ENCODE assay signal across 1 cellular context in the genomic region with DNA sequence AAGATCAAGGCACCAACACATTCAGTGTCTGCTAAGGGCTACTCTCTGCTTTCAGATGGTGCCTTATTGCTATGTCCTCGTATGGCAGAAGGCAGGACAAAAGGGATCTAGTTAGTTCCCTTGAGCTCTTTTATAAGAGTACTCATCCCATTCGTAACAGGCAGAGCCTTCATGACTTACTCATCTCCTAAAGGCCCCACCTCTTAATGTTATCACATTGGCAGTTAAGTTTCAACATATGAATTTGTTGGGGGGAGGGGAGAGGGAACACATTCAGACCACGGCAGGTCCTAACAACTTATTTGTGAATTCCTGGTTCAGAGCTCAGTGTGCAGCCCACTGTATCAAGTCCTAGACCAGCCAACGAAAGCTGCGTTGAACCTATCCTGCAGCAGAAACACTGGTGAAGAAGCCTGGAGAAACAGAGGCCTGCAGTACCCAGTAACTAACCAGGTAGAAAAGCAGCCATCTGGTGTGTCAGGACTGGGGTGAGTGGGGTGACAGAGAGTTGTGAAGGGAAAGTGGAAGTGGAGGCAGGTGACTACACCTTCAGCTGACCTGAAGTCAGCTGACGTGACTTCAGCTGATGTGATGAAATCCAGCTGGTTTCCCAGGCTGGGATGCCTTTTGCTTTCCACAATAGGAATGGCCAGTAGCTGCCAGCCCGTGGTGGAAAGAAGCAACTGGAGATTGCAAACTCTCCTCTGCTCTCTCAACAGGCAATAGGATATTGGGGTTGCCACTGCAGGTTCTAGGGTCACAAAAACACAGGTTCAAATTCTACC.
A peak's percentile ranks its signal among the peaks of the same experiment; 100 is the strongest.
TF ChIP-seq lines count a peak whose summit lies in the region.

No MANE protein-coding gene starts in this region.

TF ChIP-seq in K562, 482 proteins besides CTCF, POLR2A, EP300 and RAD21 (continued from another document):
- TF ChIP-seq, protein P1, sequence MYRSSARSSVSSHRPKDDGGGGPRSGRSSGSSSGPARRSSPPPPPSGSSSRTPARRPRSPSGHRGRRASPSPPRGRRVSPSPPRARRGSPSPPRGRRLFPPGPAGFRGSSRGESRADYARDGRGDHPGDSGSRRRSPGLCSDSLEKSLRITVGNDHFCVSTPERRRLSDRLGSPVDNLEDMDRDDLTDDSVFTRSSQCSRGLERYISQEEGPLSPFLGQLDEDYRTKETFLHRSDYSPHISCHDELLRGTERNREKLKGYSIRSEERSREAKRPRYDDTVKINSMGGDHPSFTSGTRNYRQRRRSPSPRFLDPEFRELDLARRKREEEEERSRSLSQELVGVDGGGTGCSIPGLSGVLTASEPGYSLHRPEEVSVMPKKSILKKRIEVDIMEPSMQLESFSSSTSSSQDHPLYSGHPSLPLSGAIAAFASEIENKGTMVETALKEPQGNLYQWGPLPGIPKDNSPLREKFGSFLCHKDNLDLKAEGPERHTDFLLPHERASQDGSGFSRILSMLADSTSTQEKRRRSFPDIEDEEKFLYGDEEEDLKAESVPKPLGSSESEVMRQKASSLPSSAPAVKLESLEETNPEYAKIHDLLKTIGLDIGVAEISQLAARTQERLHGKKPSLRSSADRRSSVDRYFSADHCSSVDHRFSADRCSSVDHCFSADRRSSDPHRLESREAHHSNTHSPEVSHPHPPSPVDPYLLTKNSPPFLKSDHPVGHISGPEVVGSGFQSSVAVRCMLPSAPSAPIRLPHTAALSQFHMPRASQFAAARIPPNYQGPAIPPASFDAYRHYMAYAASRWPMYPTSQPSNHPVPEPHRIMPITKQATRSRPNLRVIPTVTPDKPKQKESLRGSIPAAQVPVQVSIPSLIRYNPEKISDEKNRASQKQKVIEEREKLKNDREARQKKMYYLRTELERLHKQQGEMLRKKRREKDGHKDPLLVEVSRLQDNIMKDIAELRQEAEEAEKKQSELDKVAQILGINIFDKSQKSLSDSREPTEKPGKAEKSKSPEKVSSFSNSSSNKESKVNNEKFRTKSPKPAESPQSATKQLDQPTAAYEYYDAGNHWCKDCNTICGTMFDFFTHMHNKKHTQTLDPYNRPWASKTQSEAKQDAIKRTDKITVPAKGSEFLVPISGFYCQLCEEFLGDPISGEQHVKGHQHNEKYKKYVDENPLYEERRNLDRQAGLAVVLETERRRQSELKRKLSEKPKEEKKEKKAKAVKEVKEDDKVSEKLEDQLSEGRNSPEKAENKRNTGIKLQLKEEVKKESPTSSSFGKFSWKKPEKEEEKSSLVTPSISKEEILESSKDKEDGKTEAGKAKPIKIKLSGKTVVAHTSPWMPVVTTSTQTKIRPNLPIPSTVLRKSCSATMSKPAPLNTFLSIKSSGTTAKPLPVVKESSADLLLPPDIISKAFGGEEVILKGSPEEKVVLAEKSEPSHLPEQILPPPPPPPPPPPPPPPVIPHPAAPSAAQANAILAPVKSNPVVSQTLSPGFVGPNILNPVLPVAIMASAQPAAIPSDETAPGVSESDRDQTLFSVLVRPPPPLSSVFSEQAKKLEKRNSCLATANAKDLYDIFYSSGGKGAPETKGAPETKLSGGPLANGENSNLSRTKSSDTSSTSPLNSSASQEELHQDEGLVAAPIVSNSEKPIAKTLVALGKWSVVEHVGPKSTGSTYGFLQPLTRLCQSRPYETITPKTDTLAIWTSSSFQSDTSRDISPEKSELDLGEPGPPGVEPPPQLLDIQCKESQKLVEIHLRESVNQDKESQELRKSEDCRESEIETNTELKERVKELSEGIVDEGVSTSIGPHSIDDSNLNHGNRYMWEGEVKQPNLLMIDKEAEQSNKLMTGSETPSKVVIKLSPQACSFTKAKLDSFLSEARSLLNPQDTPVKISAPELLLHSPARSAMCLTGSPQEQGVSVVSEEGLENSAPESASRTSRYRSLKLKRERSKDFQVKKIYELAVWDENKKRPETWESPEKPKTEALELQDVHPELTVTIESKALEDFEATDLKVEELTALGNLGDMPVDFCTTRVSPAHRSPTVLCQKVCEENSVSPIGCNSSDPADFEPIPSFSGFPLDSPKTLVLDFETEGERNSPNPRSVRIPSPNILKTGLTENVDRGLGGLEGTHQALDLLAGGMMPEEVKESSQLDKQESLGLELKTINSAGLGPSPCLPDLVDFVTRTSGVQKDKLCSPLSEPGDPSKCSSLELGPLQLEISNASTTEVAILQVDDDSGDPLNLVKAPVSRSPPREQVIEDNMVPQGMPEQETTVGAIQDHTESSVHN (IDR thresholded peaks at IDR 0.05; ENCODE audit: borderline replicate concordance in 1 of 2, low read depth in 1 of 2): peak in 1 of 2 experiments; percentile 70; a peak in 1 of 4 replicates
- TF ChIP-seq ZC3H11A (IDR thresholded peaks at IDR 0.05; ENCODE audit: low read depth, low read length) (no peak), RAD51 (IDR thresholded peaks at IDR 0.05; ENCODE audit: borderline replicate concordance, low read depth) (peak; percentile 83)
- TF ChIP-seq, protein P2, sequence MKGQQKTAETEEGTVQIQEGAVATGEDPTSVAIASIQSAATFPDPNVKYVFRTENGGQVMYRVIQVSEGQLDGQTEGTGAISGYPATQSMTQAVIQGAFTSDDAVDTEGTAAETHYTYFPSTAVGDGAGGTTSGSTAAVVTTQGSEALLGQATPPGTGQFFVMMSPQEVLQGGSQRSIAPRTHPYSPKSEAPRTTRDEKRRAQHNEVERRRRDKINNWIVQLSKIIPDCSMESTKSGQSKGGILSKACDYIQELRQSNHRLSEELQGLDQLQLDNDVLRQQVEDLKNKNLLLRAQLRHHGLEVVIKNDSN (CRISPR knock-in tag; IDR thresholded peaks at IDR 0.05): peak; percentile 83
- TF ChIP-seq, protein P3, sequence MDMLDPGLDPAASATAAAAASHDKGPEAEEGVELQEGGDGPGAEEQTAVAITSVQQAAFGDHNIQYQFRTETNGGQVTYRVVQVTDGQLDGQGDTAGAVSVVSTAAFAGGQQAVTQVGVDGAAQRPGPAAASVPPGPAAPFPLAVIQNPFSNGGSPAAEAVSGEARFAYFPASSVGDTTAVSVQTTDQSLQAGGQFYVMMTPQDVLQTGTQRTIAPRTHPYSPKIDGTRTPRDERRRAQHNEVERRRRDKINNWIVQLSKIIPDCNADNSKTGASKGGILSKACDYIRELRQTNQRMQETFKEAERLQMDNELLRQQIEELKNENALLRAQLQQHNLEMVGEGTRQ (CRISPR knock-in tag; IDR thresholded peaks at IDR 0.05): peak; percentile 43; the same call in 1 of the 2 replicates
- TF ChIP-seq, protein P4, sequence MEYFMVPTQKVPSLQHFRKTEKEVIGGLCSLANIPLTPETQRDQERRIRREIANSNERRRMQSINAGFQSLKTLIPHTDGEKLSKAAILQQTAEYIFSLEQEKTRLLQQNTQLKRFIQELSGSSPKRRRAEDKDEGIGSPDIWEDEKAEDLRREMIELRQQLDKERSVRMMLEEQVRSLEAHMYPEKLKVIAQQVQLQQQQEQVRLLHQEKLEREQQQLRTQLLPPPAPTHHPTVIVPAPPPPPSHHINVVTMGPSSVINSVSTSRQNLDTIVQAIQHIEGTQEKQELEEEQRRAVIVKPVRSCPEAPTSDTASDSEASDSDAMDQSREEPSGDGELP (CRISPR knock-in tag; IDR thresholded peaks at IDR 0.05; ENCODE audit: borderline replicate concordance): peak; percentile 30; the same call in 1 of the 2 replicates
TF ChIP-seq in K562: peak in this region for 5.
